In genomic region chr19:56567274-56568120, GRCh38 we compare ENCODE assay signal across 8 cellular contexts. TPM values are rescaled to one million over a fixed set of nuclear protein-coding genes. Genes with fewer than 3 reads are reported as not detected.
A peak's percentile ranks its signal among the peaks of the same experiment; 100 is the strongest.
DNase-seq lines count a peak whose midpoint lies in the region; ATAC-seq, FAIRE-seq and TF ChIP-seq lines count a peak whose summit lies in the region.

TSS of gene ZNF470 (plus strand) at chr19:56567468. CDS start at chr19:56570312, 2,844 bp downstream.

- H3K36me3 ChIP-seq in small intestine (ENCODE audit: control insufficient read depth in 2 of 2, insufficient read depth in 2 of 2, low read length in 2 of 2): peaks cover 11 to 17% of the 10 kb centered on the region in 2 donors

- DNase-seq in GM13976 (ENCODE audit: low spot score) (peak; percentile 96), NCI-H2081 (lab: John Stamatoyannopoulos, UW) (peak; percentile 87 to 89), activated B cell treated with CpG ODN at 0.5 μM for 24 hours (peak; percentile 86), caudate nucleus (lab: John Stamatoyannopoulos, UW) (peak; percentile 33 to 97 (median 87)), iPS-NIHi7 (ENCODE audit: extremely low spot score) (peak; percentile 99), small intestine (peak; percentile 95), NCI-H2107 (lab: John Stamatoyannopoulos, UW) (no peak)

- H3K4me3 ChIP-seq in small intestine (ENCODE audit: low read depth in 1 of 2, low read length in 2 of 2): peak within 1 kb of the TSS; percentile 81 to 93

- no peak for FAIRE-seq in small intestine (lab: Jason Lieb, UNC)

- intact Hi-C loops in activated B cell treated with CpG ODN at 0.5 μM for 24 hours (cut with micrococcal nuclease): loop anchor here (1.0 to 10.0 kb wide), 5 partner anchors 28 to 253 kb away; partner anchors contain the start of genes ZFP28, ZNF583, ZNF71 and ZSCAN5A

- ATAC-seq in HG02798 (IDR thresholded peaks at IDR 0.05; ENCODE audit: poor library complexity, unreplicated experiment) (peak; percentile 98), activated B cell treated with CpG ODN at 0.5 μM for 24 hours (ENCODE audit: low read depth) (peak; percentile 98)

- peaks cover 35% of the 10 kb centered on the region for H3K9me3 Mint-ChIP-seq in activated B cell treated with CpG ODN at 0.5 μM for 24 hours

- no peaks in the 10 kb centered on the region for H3K27me3 Mint-ChIP-seq in activated B cell treated with CpG ODN at 0.5 μM for 24 hours

- peaks cover 72% of the 10 kb centered on the region for H3K36me3 Mint-ChIP-seq in activated B cell treated with CpG ODN at 0.5 μM for 24 hours (ENCODE audit: low read depth)

- POLR2A ChIA-PET in activated B cell treated with CpG ODN at 0.5 μM for 24 hours (lab: Charles Lee): no interaction called here

- H3K27ac Mint-ChIP-seq in activated B cell treated with CpG ODN at 0.5 μM for 24 hours: peak within 1 kb of the TSS; percentile 88

- TF ChIP-seq CTCF in GM13976 (IDR thresholded peaks at IDR 0.05; ENCODE audit: borderline replicate concordance, control extremely low read depth, extremely low read depth, insufficient read depth, missing control alignments): no peak
- no peak for TF ChIP-seq CTCF in activated B cell treated with CpG ODN at 0.5 μM for 24 hours (IDR thresholded peaks at IDR 0.05)

- no peaks in the 10 kb centered on the region for H3K4me1 ChIP-seq in small intestine (ENCODE audit: control insufficient read depth in 2 of 2, insufficient read depth in 1 of 2, low read depth in 1 of 2, low read length in 1 of 2)

- no peaks in the 10 kb centered on the region for H3K27me3 ChIP-seq in small intestine (ENCODE audit: control insufficient read depth in 2 of 2, insufficient read depth in 2 of 2, low read length in 2 of 2)

- H3K4me3 Mint-ChIP-seq in activated B cell treated with CpG ODN at 0.5 μM for 24 hours: peak within 1 kb of the TSS; percentile 96

- in situ Hi-C loops in GM13976 (cut with MboI; ENCODE audit: low sequenced_read_pairs, unreplicated experiment): no loop called here

- peaks cover 15% of the 10 kb centered on the region for H3K4me1 Mint-ChIP-seq in activated B cell treated with CpG ODN at 0.5 μM for 24 hours

- 4 to 5% (median 5%) methylated on average over 46 to 66 of the region's 66 CpGs for WGBS in small intestine, 3 donors

- H3K27ac ChIP-seq in caudate nucleus (ENCODE audit: low read depth, low read length) (peak within 1 kb of the TSS; percentile 68), small intestine (ENCODE audit: low read depth in 1 of 2, low read length in 1 of 2) (peak within 1 kb of the TSS; percentile 68 to 94)

- CTCF ChIA-PET in activated B cell treated with CpG ODN at 0.5 μM for 24 hours (lab: Charles Lee): no interaction called here

- H3K9me3 ChIP-seq in small intestine (ENCODE audit: control insufficient read depth, low read depth): peaks cover 9% of the 10 kb centered on the region

RNA-seq across cellular contexts. Expression of gene ZNF470, which starts in this region (rescaled TPM):
- total RNA-seq in activated B cell treated with CpG ODN at 0.5 μM for 24 hours: 5.9 and 6.4 TPM in 2 replicates
- polyA plus RNA-seq in small intestine: 1 to 10 TPM in 1 of 3 donors, under 1 TPM in 2; 0.54 to 1.8 (median 0.67) TPM
